In genomic region chr9:97710356-97711222, GRCh38 we compare ENCODE assay signal across 8 cellular contexts. TPM values are rescaled to one million over a fixed set of nuclear protein-coding genes. Genes with fewer than 3 reads are reported as not detected.
DNase-seq lines count a peak whose midpoint lies in the region; ATAC-seq, FAIRE-seq and TF ChIP-seq lines count a peak whose summit lies in the region.

No MANE protein-coding gene starts in this region.

- H3K4ac ChIP-seq in H1 (replicated peaks; ENCODE audit: insufficient read length, low read depth, low read length) (no peak overlapping the region), mesenchymal stem cell (ENCODE audit: low read depth in 1 of 2, low read length in 2 of 2) (no peak overlapping the region)

- H2BK12ac ChIP-seq in H1 (ENCODE audit: low read depth, low read length) (0 out of 2 replicates have a peak overlapping the region, but pooled peaks have one; percentile 32), mesenchymal stem cell (ENCODE audit: low read length in 2 of 2) (no peak overlapping the region)

- H3K27ac Mint-ChIP-seq in activated CD4-positive, alpha-beta T cell treated with anti-CD3 and anti-CD28 coated beads, Interleukin-2, amount 10 ng/mL, durations not matched to agents 7 days and 5 days, result peak overlapping the region; percentile 47

- H3K27me3 ChIP-seq in H1 (replicated peaks in 1 of 4; ENCODE audit: control insufficient read depth in 3 of 4, extremely low read depth in 1 of 4, insufficient read depth in 3 of 4, low read length in 3 of 4) (0 out of 7 replicates have a peak, but pooled peaks cover 0 to 1% (median 0%) of the 10 kb centered on the region in 4 experiments), mesenchymal stem cell (ENCODE audit: control insufficient read depth in 1 of 2, insufficient read depth in 1 of 2, low read length in 2 of 2) (peaks cover 7 to 9% of the 10 kb centered on the region in 2 experiments), testis (no peaks in the 10 kb centered on the region)

- H2AFZ ChIP-seq in H1 (ENCODE audit: low read length), result no peak overlapping the region
- H2AFZ ChIP-seq in mesenchymal stem cell (ENCODE audit: low read depth, low read length), result no peak overlapping the region

- no peak overlapping the region for H4K91ac ChIP-seq in H1 (replicated peaks; ENCODE audit: insufficient read length, low read length)
- H4K91ac ChIP-seq in mesenchymal stem cell (ENCODE audit: low read length), result no peak overlapping the region

- no peaks in the 10 kb centered on the region for H3K9me3 Mint-ChIP-seq in activated CD4-positive, alpha-beta T cell treated with anti-CD3 and anti-CD28 coated beads, Interleukin-2, amount 10 ng/mL, durations not matched to agents 7 days and 5 days

- no peak overlapping the region for H3K14ac ChIP-seq in H1 (ENCODE audit: insufficient read length)
- no peak overlapping the region for H3K14ac ChIP-seq in mesenchymal stem cell (ENCODE audit: low read length in 2 of 2)

- H3K4me1 ChIP-seq in H1 (replicated peaks in 1 of 4; ENCODE audit: control insufficient read depth in 3 of 4, insufficient read depth in 4 of 4, low read length in 3 of 4), result peaks cover 0 to 9% (median 1%) of the 10 kb centered on the region in 4 experiments; a peak in 3 of 7 replicates
- H3K4me1 ChIP-seq in mesenchymal stem cell (ENCODE audit: control insufficient read depth, insufficient read depth, low read depth, low read length), result peaks cover 11% of the 10 kb centered on the region
- H3K4me1 ChIP-seq in testis, result no peaks in the 10 kb centered on the region

- POLR2A ChIA-PET in activated CD4-positive, alpha-beta T cell treated with anti-CD3 and anti-CD28 coated beads, Interleukin-2, amount 10 ng/mL, durations not matched to agents 7 days and 5 days (lab: Charles Lee), result no interaction called here
- POLR2A ChIA-PET in H1 (lab: Charles Lee; ENCODE audit: partially characterized antibody), result no interaction called here

- H3K79me2 ChIP-seq in H1 (ENCODE audit: control insufficient read depth in 1 of 2, insufficient read depth in 2 of 2, low read length in 2 of 2), result no peaks in the 10 kb centered on the region

- no peak for TF ChIP-seq EP300 in H1 (IDR thresholded peaks at IDR 0.05; ENCODE audit: borderline replicate concordance in 1 of 2, low read depth in 2 of 2, low read length in 2 of 2)

- H3K4me3 Mint-ChIP-seq in activated CD4-positive, alpha-beta T cell treated with anti-CD3 and anti-CD28 coated beads, Interleukin-2, amount 10 ng/mL, durations not matched to agents 7 days and 5 days, result peak overlapping the region; percentile 2

- H3K18ac ChIP-seq in H1 (ENCODE audit: extremely low read depth, low read length) (no peak overlapping the region), mesenchymal stem cell (ENCODE audit: low read depth in 1 of 2, low read length in 2 of 2) (no peak overlapping the region)

- peaks cover 33% of the 10 kb centered on the region for H3K27me3 Mint-ChIP-seq in activated CD4-positive, alpha-beta T cell treated with anti-CD3 and anti-CD28 coated beads, Interleukin-2, amount 10 ng/mL, durations not matched to agents 7 days and 5 days

- H3K36me3 Mint-ChIP-seq in activated CD4-positive, alpha-beta T cell treated with anti-CD3 and anti-CD28 coated beads, Interleukin-2, amount 10 ng/mL, durations not matched to agents 7 days and 5 days (ENCODE audit: low read depth), result no peaks in the 10 kb centered on the region

- H2BK120ac ChIP-seq in H1 (replicated peaks; ENCODE audit: low read depth, low read length) (no peak overlapping the region), mesenchymal stem cell (ENCODE audit: low read depth, low read length) (no peak overlapping the region)

- TF ChIP-seq CTCF in H1 (IDR thresholded peaks at IDR 0.05; ENCODE audit: control extremely low read depth in 1 of 3, insufficient read depth in 1 of 3, low read depth in 1 of 3, low read length in 3 of 3), result peak; percentile 39 to 80 (median 74)
- peak; percentile 38 to 79 (median 77) for TF ChIP-seq CTCF in testis (IDR thresholded peaks at IDR 0.05)

- no peak overlapping the region for H3K56ac ChIP-seq in H1 (replicated peaks; ENCODE audit: insufficient read length, low read depth, low read length)

- no peak overlapping the region for H3K27ac ChIP-seq in H1 (ENCODE audit: low read depth, low read length)
- no peak overlapping the region for H3K27ac ChIP-seq in mesenchymal stem cell (ENCODE audit: low read length, poor library complexity, severe bottlenecking)
- no peak overlapping the region for H3K27ac ChIP-seq in testis

- peak; percentile 88 to 93 for TF ChIP-seq RAD21 in H1 (IDR thresholded peaks at IDR 0.05 in 1 of 2, conservative IDR thresholded peaks at IDR 0.05 in 1 of 2; ENCODE audit: low read depth in 2 of 2, low read length in 2 of 2)

- H2BK15ac ChIP-seq in H1 (ENCODE audit: low read length) (no peak overlapping the region), mesenchymal stem cell (ENCODE audit: low read depth, poor library complexity, severe bottlenecking) (no peak overlapping the region)

- H3K23me2 ChIP-seq in H1 (ENCODE audit: low read depth, low read length), result no peaks in the 10 kb centered on the region

- no peaks in the 10 kb centered on the region for H3K79me1 ChIP-seq in H1 (ENCODE audit: low read depth, low read length)
- no peaks in the 10 kb centered on the region for H3K79me1 ChIP-seq in mesenchymal stem cell (replicated peaks; ENCODE audit: low read length, poor library complexity, severe bottlenecking)

- no peak overlapping the region for H3K23ac ChIP-seq in H1 (ENCODE audit: insufficient read length)
- H3K23ac ChIP-seq in mesenchymal stem cell (ENCODE audit: low read length in 2 of 2), result no peak overlapping the region

- peak; percentile 75 for DNase-seq in activated effector memory CD4-positive, alpha-beta T cell treated with anti-CD3 and anti-CD28 coated beads, Interleukin-2, amount 50 U/mL, for 16 hours
- DNase-seq in activated effector memory CD4-positive, alpha-beta T cell treated with Interleukin-2 at 50 U/mL for 16 hours, result no peak
- DNase-seq in NCI-H524 (lab: John Stamatoyannopoulos, UW) (peak; percentile 28 to 76), H1 (ENCODE audit: low read depth in 1 of 2, low spot score in 2 of 2) (peak in 1 of 2 experiments; percentile 58), mesenchymal stem cell (peak; percentile 70), testis (peak; percentile 64)
- DNase-seq in activated CD4-positive, alpha-beta T cell treated with anti-CD3 and anti-CD28 coated beads, Interleukin-2, amount 10 ng/mL, durations not matched to agents 7 days and 5 days, result peak; percentile 67

- peak overlapping the region in 2 of 4 experiments; percentile 17 to 33; a peak in 1 of 8 replicates for H3K4me3 ChIP-seq in H1 (ENCODE audit: extremely low read depth in 1 of 4, insufficient read depth in 2 of 4, low read depth in 3 of 4, low read length in 4 of 4)
- no peak overlapping the region for H3K4me3 ChIP-seq in mesenchymal stem cell (ENCODE audit: insufficient read depth in 1 of 2, low read depth in 1 of 2, low read length in 2 of 2)
- no peak overlapping the region for H3K4me3 ChIP-seq in testis

- WGBS in H1 (ENCODE audit: extremely low coverage in 1 of 2, insufficient coverage in 1 of 2, insufficient read length in 1 of 2, insufficient replicate concordance in 2 of 2, low coverage in 1 of 2, low lambda C conversion rate in 2 of 2, missing lambda C conversion rate in 1 of 2), 2 experiments, result 28% methylated on average over 9 of the region's 9 CpGs; no CpG with 5 or more reads in 1 of the 2 experiments
- WGBS in mesenchymal stem cell, result 19% methylated on average over 7 of the region's 9 CpGs
- WGBS in testis, 2 donors, result 28 to 33% methylated on average over 8 to 9 of the region's 9 CpGs

- H4K8ac ChIP-seq in H1 (ENCODE audit: extremely low read depth, insufficient read depth, low read length) (no peak overlapping the region), mesenchymal stem cell (ENCODE audit: low read length) (no peak overlapping the region)

- H2AK5ac ChIP-seq in H1 (ENCODE audit: low read depth, low read length) (no peak overlapping the region), mesenchymal stem cell (ENCODE audit: low read length, severe bottlenecking) (peak overlapping the region; percentile 91)

- no peak overlapping the region for H2BK5ac ChIP-seq in H1 (ENCODE audit: low read depth, low read length)
- no peak overlapping the region for H2BK5ac ChIP-seq in mesenchymal stem cell (ENCODE audit: low read depth, low read length, poor library complexity, severe bottlenecking)

- intact Hi-C loops in testis (cut with DNase I; ENCODE audit: low total_unique reads), result no loop called here

- H3K9me3 ChIP-seq in H1 (ENCODE audit: insufficient read depth in 2 of 2, low read depth in 1 of 2, low read length in 1 of 2) (no peaks in the 10 kb centered on the region), mesenchymal stem cell (ENCODE audit: control insufficient read depth, low read length) (no peaks in the 10 kb centered on the region), testis (no peaks in the 10 kb centered on the region)

- H3K4me2 ChIP-seq in H1 (ENCODE audit: insufficient read depth in 1 of 2, low read depth in 2 of 2, low read length in 2 of 2), result peak overlapping the region; percentile 62 to 63
- H3K4me2 ChIP-seq in mesenchymal stem cell (ENCODE audit: low read length, poor library complexity, severe bottlenecking), result no peak overlapping the region

- CTCF ChIA-PET in activated CD4-positive, alpha-beta T cell treated with anti-CD3 and anti-CD28 coated beads, Interleukin-2, amount 10 ng/mL, durations not matched to agents 7 days and 5 days (lab: Charles Lee), result interaction anchor here (0.5 kb wide), 1 partner anchor 160 kb away, joined by 3 read pairs; no protein-coding TSS in a partner anchor
- CTCF ChIA-PET in H1 (lab: Charles Lee; ENCODE audit: partially characterized antibody), result interaction anchor here (1.0 to 3.3 kb wide), 4 partner anchors 30 to 191 kb away, joined by 5 to 14 read pairs (median 6); no protein-coding TSS in a partner anchor

- H3K36me3 ChIP-seq in H1 (ENCODE audit: control insufficient read depth in 2 of 4, insufficient read depth in 4 of 4, low read length in 3 of 4) (no peaks in the 10 kb centered on the region), mesenchymal stem cell (ENCODE audit: control insufficient read depth in 1 of 2, insufficient read depth in 2 of 2, low read depth in 1 of 2, low read length in 2 of 2) (no peaks in the 10 kb centered on the region), testis (ENCODE audit: low read depth, missing control alignments) (no peaks in the 10 kb centered on the region)

- H3K4me1 Mint-ChIP-seq in activated CD4-positive, alpha-beta T cell treated with anti-CD3 and anti-CD28 coated beads, Interleukin-2, amount 10 ng/mL, durations not matched to agents 7 days and 5 days, result peaks cover 46% of the 10 kb centered on the region

- H4K5ac ChIP-seq in H1 (ENCODE audit: insufficient read length, low read depth, low read length), result no peak overlapping the region

- FAIRE-seq in H1 (lab: Jason Lieb, UNC), result peak; percentile 87

- H3K9ac ChIP-seq in H1 (replicated peaks in 1 of 4; ENCODE audit: extremely low read depth in 1 of 4, low read depth in 3 of 4, low read length in 3 of 4), result no peak overlapping the region
- H3K9ac ChIP-seq in mesenchymal stem cell (ENCODE audit: low read length), result no peak overlapping the region

- peaks cover 0 to 2% of the 10 kb centered on the region in 2 experiments for H4K20me1 ChIP-seq in H1 (replicated peaks in 1 of 2; ENCODE audit: control insufficient read depth in 1 of 2, insufficient read depth in 2 of 2, low read length in 2 of 2)

- TF ChIP-seq POLR2A in H1 (IDR thresholded peaks at IDR 0.05; ENCODE audit: control extremely low read depth in 1 of 2, low read depth in 2 of 2, low read length in 2 of 2) (no peak), testis (IDR thresholded peaks at IDR 0.05) (no peak)

- ATAC-seq in HG03354 (IDR thresholded peaks at IDR 0.05; ENCODE audit: poor library complexity, severe bottlenecking, unreplicated experiment), result peak; percentile 81

- H2BK20ac ChIP-seq in H1 (ENCODE audit: low read length), result no peak overlapping the region

RNA-seq across cellular contexts. Expression of gene XPA, which starts 13.4 kb away (rescaled TPM):
- 10 to 100 TPM; 15.5 to 15.8 TPM for total RNA-seq in activated CD4-positive, alpha-beta T cell treated with anti-CD3 and anti-CD28 coated beads, Interleukin-2, amount 10 ng/mL, durations not matched to agents 7 days and 5 days
- 2.6 and 3.1 TPM in 2 replicates for total RNA-seq in H1 (2021; fragmentation: NEBNext Ultra II Directional; extraction: Animal tissue kit (Norgen Biotek cat#: 25700))
- polyA plus RNA-seq in H1 (2011; rRNA removed) (0.17 and 0.24 TPM in 2 replicates), testis (ENCODE audit: insufficient read depth, low read depth, low replicate concordance) (7.3 TPM)
- 0.74 TPM for polyA plus RNA-seq in H1 (2011; cell fraction: cytosol; rRNA removed)
- 0.40 TPM for polyA plus RNA-seq in H1 (2011; cell fraction: nucleus; rRNA removed)
- polyA plus RNA-seq in H1 (2012, experiment 1 of 2), result 1.9 to 3.1 TPM (median 2.6 TPM) in 4 replicates
- polyA plus RNA-seq in H1 (2012, experiment 2 of 2), result 0.64 TPM
- polyA plus RNA-seq in H1 (2013, experiment 1 of 2), result 5.1 TPM
- polyA plus RNA-seq in H1 (2013, experiment 2 of 2), result 4.8 TPM
- 0.19 and 0.32 TPM in 2 replicates for polyA minus RNA-seq in H1 (2011; rRNA and poly(A)+ RNA removed)
- polyA minus RNA-seq in H1 (2011; cell fraction: cytosol; rRNA and poly(A)+ RNA removed), result not detected
- polyA minus RNA-seq in H1 (2011; cell fraction: nucleus; rRNA and poly(A)+ RNA removed), result 1.00 TPM
- polyA plus RNA-seq in mesenchymal stem cell (2013, experiment 1 of 2), result 20.0 TPM
- 20.4 TPM for polyA plus RNA-seq in mesenchymal stem cell (2013, experiment 2 of 2)
- 10 to 100 TPM; 10.6 TPM for total RNA-seq in testis
